In the genomic region with DNA sequence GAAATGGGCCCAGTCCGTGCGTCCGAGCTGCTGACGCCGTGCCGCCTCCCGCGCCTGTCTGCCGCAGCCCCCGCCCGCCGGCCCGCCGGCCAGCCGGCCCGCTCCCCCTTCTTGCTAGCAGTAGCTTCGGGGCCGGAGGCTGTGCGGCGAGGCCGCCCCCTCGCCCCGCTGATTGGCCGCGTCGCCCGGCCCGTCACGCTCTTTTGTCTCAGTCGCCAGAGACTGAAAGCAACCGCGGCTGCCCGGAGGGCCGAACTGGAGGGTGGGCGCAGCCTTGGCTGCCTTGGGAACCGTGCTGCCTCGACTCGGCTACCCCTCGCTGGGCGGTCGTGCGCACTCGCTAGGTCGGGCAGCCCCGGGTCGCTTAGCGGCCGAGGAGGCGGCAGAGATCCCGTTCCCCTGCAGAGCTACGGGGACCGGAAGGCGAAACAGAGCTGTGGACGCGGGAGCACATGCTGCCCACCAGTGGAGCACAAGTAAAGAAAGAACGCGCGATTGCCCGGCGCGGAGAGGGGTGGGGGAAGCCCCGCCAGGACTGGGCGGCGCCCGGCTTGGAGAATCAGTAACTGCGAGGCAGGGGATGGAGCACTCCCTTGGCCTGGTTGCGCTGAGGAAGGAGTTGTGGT, we compare ENCODE assay signal across 8 cellular contexts. TPM values are rescaled to one million over a fixed set of nuclear protein-coding genes. Genes with fewer than 3 reads are reported as not detected.
A peak's percentile ranks its signal among the peaks of the same experiment; 100 is the strongest.
DNase-seq lines count a peak whose midpoint lies in the region; ATAC-seq and TF ChIP-seq lines count a peak whose summit lies in the region.

TSS of gene ZCCHC18 (plus strand) at position 198 of the 626 bp plus-strand sequence. CDS start 1,589 bp downstream, outside the sequence.

- H3K9me3 ChIP-seq in OCI-LY7 (ENCODE audit: low read length), result no peaks in the 10 kb centered on the region
- H3K9me3 ChIP-seq in gastroesophageal sphincter, result no peaks in the 10 kb centered on the region
- no peaks in the 10 kb centered on the region for H3K9me3 ChIP-seq in neural progenitor cell (ENCODE audit: low read depth)

- H3K4me3 Mint-ChIP-seq in activated naive CD4-positive, alpha-beta T cell treated with anti-CD3 and anti-CD28 coated beads for 36 hours, result peak within 1 kb of the TSS; percentile 74
- peak within 1 kb of the TSS; percentile 96 for H3K4me3 Mint-ChIP-seq in neural progenitor cell

- H3K27me3 Mint-ChIP-seq in activated naive CD4-positive, alpha-beta T cell treated with anti-CD3 and anti-CD28 coated beads for 36 hours (ENCODE audit: low read depth), result no peaks in the 10 kb centered on the region
- H3K27me3 Mint-ChIP-seq in neural progenitor cell (ENCODE audit: insufficient read depth, low read depth), result peaks cover 3% of the 10 kb centered on the region

- no peak within 1 kb of the TSS for H3K27ac Mint-ChIP-seq in activated naive CD4-positive, alpha-beta T cell treated with anti-CD3 and anti-CD28 coated beads for 36 hours
- H3K27ac Mint-ChIP-seq in neural progenitor cell, result peak within 1 kb of the TSS; percentile 97

- peak; percentile 70 for ATAC-seq in GM19467 (IDR thresholded peaks at IDR 0.05; ENCODE audit: unreplicated experiment)
- peak; percentile 51 for ATAC-seq in HG03558 (IDR thresholded peaks at IDR 0.05; ENCODE audit: extremely low read depth, unreplicated experiment)
- peak; percentile 84 for ATAC-seq in gastroesophageal sphincter

- H3K79me2 ChIP-seq in OCI-LY7 (ENCODE audit: insufficient read depth, low read depth, low read length), result no peaks in the 10 kb centered on the region
- no peaks in the 10 kb centered on the region for H3K79me2 ChIP-seq in neural progenitor cell (ENCODE audit: low read depth)

- peaks cover 22% of the 10 kb centered on the region for H3F3A ChIP-seq in neural progenitor cell (ENCODE audit: low read depth)

- H4K20me1 ChIP-seq in OCI-LY7 (ENCODE audit: insufficient read depth, low read length) (no peaks in the 10 kb centered on the region), neural progenitor cell (ENCODE audit: low read depth) (peaks cover 8% of the 10 kb centered on the region)

- H3K4me1 ChIP-seq in OCI-LY7 (ENCODE audit: insufficient read depth, low read length, poor library complexity, severe bottlenecking), result peaks cover 19% of the 10 kb centered on the region
- H3K4me1 ChIP-seq in gastroesophageal sphincter, result peaks cover 0 to 14% (median 0%) of the 10 kb centered on the region in 3 donors
- peaks cover 18% of the 10 kb centered on the region for H3K4me1 ChIP-seq in neural progenitor cell

- H3K9me2 ChIP-seq in OCI-LY7 (ENCODE audit: insufficient read depth, low read length), result no peaks in the 10 kb centered on the region

- H2AFZ ChIP-seq in OCI-LY7 (ENCODE audit: low read length) (peak within 1 kb of the TSS; percentile 78), neural progenitor cell (replicated peaks) (peak within 1 kb of the TSS; percentile 82)

- no peak for TF ChIP-seq POLR2A in gastroesophageal sphincter (IDR thresholded peaks at IDR 0.05)

- H3K4me1 Mint-ChIP-seq in activated naive CD4-positive, alpha-beta T cell treated with anti-CD3 and anti-CD28 coated beads for 36 hours (ENCODE audit: low read depth), result peaks cover 24% of the 10 kb centered on the region
- H3K4me1 Mint-ChIP-seq in neural progenitor cell, result peaks cover 65% of the 10 kb centered on the region

- BruUV-seq in OCI-LY7 (replicated peaks; lab: Mats Ljungman, UMichigan), result no TSS peak

- H3K27ac ChIP-seq in OCI-LY7 (ENCODE audit: low read depth, low read length, poor library complexity, severe bottlenecking) (peak within 1 kb of the TSS; percentile 67), gastroesophageal sphincter (peak within 1 kb of the TSS; percentile 60 to 87 (median 84)), neural progenitor cell (peak within 1 kb of the TSS; percentile 76)

- intact Hi-C loops in OCI-LY7 (cut with micrococcal nuclease; ENCODE audit: unreplicated experiment), result no loop called here
- intact Hi-C loops in activated naive CD4-positive, alpha-beta T cell treated with anti-CD3 and anti-CD28 coated beads for 36 hours (cut with micrococcal nuclease), result loop anchor here (2.0 to 5.0 kb wide), 4 partner anchors 44 to 426 kb away; partner anchors contain the start of genes MORF4L2 and SLC25A53

- H3K36me3 Mint-ChIP-seq in activated naive CD4-positive, alpha-beta T cell treated with anti-CD3 and anti-CD28 coated beads for 36 hours (ENCODE audit: low read depth), result no peaks in the 10 kb centered on the region
- H3K36me3 Mint-ChIP-seq in neural progenitor cell, result peaks cover 6% of the 10 kb centered on the region

- H3K4me3 ChIP-seq in OCI-LY7 (ENCODE audit: low read depth, low read length, poor library complexity, severe bottlenecking), result peak within 1 kb of the TSS; percentile 72
- H3K4me3 ChIP-seq in gastroesophageal sphincter, result peak within 1 kb of the TSS; percentile 60 to 62
- peak within 1 kb of the TSS; percentile 63 for H3K4me3 ChIP-seq in neural progenitor cell

- H3K4me2 ChIP-seq in OCI-LY7 (ENCODE audit: low read length) (peak within 1 kb of the TSS; percentile 77), neural progenitor cell (peak within 1 kb of the TSS; percentile 82)

- WGBS in gastroesophageal sphincter (ENCODE audit: low coverage in 1 of 2), 2 donors, result no CpG with 5 or more reads among the region's 67 CpGs

- H3K9ac ChIP-seq in neural progenitor cell, result peak within 1 kb of the TSS; percentile 52

- CTCF ChIA-PET in OCI-LY7 (lab: Charles Lee; ENCODE audit: unreplicated experiment), result no interaction called here
- CTCF ChIA-PET in activated naive CD4-positive, alpha-beta T cell treated with anti-CD3 and anti-CD28 coated beads for 36 hours (lab: Charles Lee), result interaction anchor here (1.1 to 3.3 kb wide), 4 partner anchors 13 to 26 kb away, joined by 4 to 18 read pairs (median 8); no protein-coding TSS in a partner anchor

- H3K27me3 ChIP-seq in gastroesophageal sphincter, result no peaks in the 10 kb centered on the region
- H3K27me3 ChIP-seq in neural progenitor cell, result no peaks in the 10 kb centered on the region

- no peaks in the 10 kb centered on the region for H3K9me3 Mint-ChIP-seq in activated naive CD4-positive, alpha-beta T cell treated with anti-CD3 and anti-CD28 coated beads for 36 hours
- no peaks in the 10 kb centered on the region for H3K9me3 Mint-ChIP-seq in neural progenitor cell

- no peaks in the 10 kb centered on the region for H3K36me3 ChIP-seq in OCI-LY7 (ENCODE audit: insufficient read depth, low read length)
- no peaks in the 10 kb centered on the region for H3K36me3 ChIP-seq in gastroesophageal sphincter
- no peaks in the 10 kb centered on the region for H3K36me3 ChIP-seq in neural progenitor cell

- TF ChIP-seq CTCF in OCI-LY7 (conservative IDR thresholded peaks at IDR 0.05; ENCODE audit: low read length) (no peak), gastroesophageal sphincter (IDR thresholded peaks at IDR 0.05) (no peak), neural progenitor cell (IDR thresholded peaks at IDR 0.05) (no peak)

- POLR2A ChIA-PET in OCI-LY7 (lab: Charles Lee), result interaction anchor here (0.5 to 1.8 kb wide), 6 partner anchors 12 to 194 kb away, joined by 3 to 7 read pairs (median 4); partner anchors contain the start of gene SLC25A53

- TF ChIP-seq EP300 in gastroesophageal sphincter (IDR thresholded peaks at IDR 0.05), result no peak

- peak; percentile 78 for DNase-seq in D341Med (ENCODE audit: low spot score)
- DNase-seq in OCI-LY7 (ENCODE audit: low spot score), result peak; percentile 70
- peak; percentile 33 for DNase-seq in activated naive CD4-positive, alpha-beta T cell treated with anti-CD3 and anti-CD28 coated beads for 36 hours
- DNase-seq in neural progenitor cell (ENCODE audit: low spot score), result peak; percentile 91
- no peak for DNase-seq in GF-D8 (lab: John Stamatoyannopoulos, UW)

RNA-seq across cellular contexts. Expression of gene ZCCHC18, which starts in this region (rescaled TPM):
- total RNA-seq in OCI-LY7 (2014; rRNA removed; shearing (Covaris generic)), result 12.1 and 24.5 TPM in 2 replicates
- total RNA-seq in OCI-LY7 (2022) (4.5 and 4.6 TPM in 2 replicates), gastroesophageal sphincter (1 to 10 TPM; 1.0 to 2.0 (median 1.5) TPM), neural progenitor cell (ENCODE audit: low replicate concordance) (4.6 and 5.1 TPM in 2 replicates)
- under 1 TPM; 0.12 to 0.17 TPM for total RNA-seq in activated naive CD4-positive, alpha-beta T cell treated with anti-CD3 and anti-CD28 coated beads for 36 hours

Comparison
In these comparisons a context has a peak if more than half of its experiments do, and no peak if none do; other contexts are left out.
1. Peak in DNase-seq in activated naive CD4-positive, alpha-beta T cell treated with anti-CD3 and anti-CD28 coated beads for 36 hours; RNA of the gene not detected or under 1 TPM.